In the genomic region with DNA sequence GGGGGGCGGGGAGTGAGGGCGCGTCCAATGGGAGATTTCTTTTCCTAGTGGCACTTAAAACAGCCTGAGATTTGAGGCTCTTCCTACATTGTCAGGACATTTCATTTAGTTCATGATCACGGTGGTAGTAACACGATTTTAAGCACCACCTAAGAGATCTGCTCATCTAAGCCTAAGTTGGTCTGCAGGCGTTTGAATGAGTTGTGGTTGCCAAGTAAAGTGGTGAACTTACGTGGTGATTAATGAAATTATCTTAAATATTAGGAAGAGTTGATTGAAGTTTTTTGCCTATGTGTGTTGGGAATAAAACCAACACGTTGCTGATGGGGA, we compare ENCODE assay signal across 8 cellular contexts. TPM values are rescaled to one million over a fixed set of nuclear protein-coding genes. Genes with fewer than 3 reads are reported as not detected.
DNase-seq lines count a peak whose midpoint lies in the region; ATAC-seq and TF ChIP-seq lines count a peak whose summit lies in the region.

No MANE protein-coding gene starts in this region.

- in situ Hi-C loops in GM18951 (cut with MboI; ENCODE audit: low sequenced_read_pairs, unreplicated experiment): no loop called here

- DNase-seq in T-helper 17 cell: no peak
- DNase-seq in foreskin keratinocyte: no peak
- DNase-seq in T-helper 9 cell: no peak

- TF ChIP-seq POLR2A in GM18951 (IDR thresholded peaks at IDR 0.05; ENCODE audit: extremely low read depth, insufficient read depth, insufficient read length): peak; percentile 40

- no peak for TF ChIP-seq CTCF in foreskin keratinocyte (conservative IDR thresholded peaks at IDR 0.05)

- H3K9ac ChIP-seq in skeletal muscle tissue (ENCODE audit: low read depth in 1 of 3, low read length in 3 of 3): peak overlapping the region; percentile 6 to 39 (median 18)

- H3K27me3 ChIP-seq in foreskin keratinocyte (no peaks in the 10 kb centered on the region), skeletal muscle tissue (ENCODE audit: control insufficient read depth in 3 of 3, insufficient read depth in 3 of 3, low read length in 3 of 3) (no peaks in the 10 kb centered on the region)

- H3K4me1 ChIP-seq in foreskin keratinocyte: peaks cover 4% of the 10 kb centered on the region
- H3K4me1 ChIP-seq in skeletal muscle tissue (ENCODE audit: control insufficient read depth in 3 of 3, insufficient read depth in 3 of 3, low read length in 3 of 3): peaks cover 9 to 31% (median 21%) of the 10 kb centered on the region in 3 donors

- H3K4me1 Mint-ChIP-seq in T-helper 17 cell: peaks cover 29% of the 10 kb centered on the region

- no peaks in the 10 kb centered on the region for H3K27me3 Mint-ChIP-seq in T-helper 17 cell

- H3K36me3 ChIP-seq in skeletal muscle tissue (ENCODE audit: control insufficient read depth in 3 of 3, insufficient read depth in 3 of 3, low read length in 3 of 3): no peaks in the 10 kb centered on the region

- peak overlapping the region; percentile 95 for H3K27ac ChIP-seq in foreskin keratinocyte
- no peak overlapping the region for H3K27ac ChIP-seq in skeletal muscle tissue (ENCODE audit: low read depth, low read length)

- H3K36me3 Mint-ChIP-seq in T-helper 17 cell (ENCODE audit: low read depth): no peaks in the 10 kb centered on the region

- H3K4me3 ChIP-seq in skeletal muscle tissue (ENCODE audit: low read length in 3 of 3): peak overlapping the region; percentile 84 to 92 (median 84)

- peak overlapping the region; percentile 65 for H3K27ac Mint-ChIP-seq in T-helper 17 cell

- H3K9me3 ChIP-seq in T-helper 17 cell (ENCODE audit: control insufficient read depth, low read length, poor library complexity, severe bottlenecking): no peaks in the 10 kb centered on the region
- no peaks in the 10 kb centered on the region for H3K9me3 ChIP-seq in skeletal muscle tissue (ENCODE audit: control insufficient read depth in 3 of 3, low read length in 3 of 3)

- peak overlapping the region; percentile 94 for H3K4me3 Mint-ChIP-seq in T-helper 17 cell

- ATAC-seq in T-helper 17 cell (no peak), foreskin keratinocyte (no peak), HG03108 (IDR thresholded peaks at IDR 0.05; ENCODE audit: unreplicated experiment) (no peak), HG03521 (IDR thresholded peaks at IDR 0.05; ENCODE audit: unreplicated experiment) (no peak), HG02840 (IDR thresholded peaks at IDR 0.05; ENCODE audit: low FRiP score, unreplicated experiment) (no peak)

RNA-seq across cellular contexts. Expression of a gene that starts 1.1 kb away (rescaled TPM):
- total RNA-seq in T-helper 17 cell: 10 to 100 TPM; 83.9 to 89.9 TPM
- total RNA-seq in foreskin keratinocyte: 39.5 and 42.3 TPM in 2 replicates
- polyA plus RNA-seq in foreskin keratinocyte: 6.5 and 7.3 TPM in 2 replicates
- 43.8 TPM for total RNA-seq in skeletal muscle tissue

RNA-seq across cellular contexts. Expression of a gene that starts 1.3 kb away (rescaled TPM):
- total RNA-seq in T-helper 17 cell (not detected), foreskin keratinocyte (not detected in 2 replicates), skeletal muscle tissue (not detected)
- polyA plus RNA-seq in foreskin keratinocyte: not detected in 2 replicates
